In genomic region chr11:63768232-63769043, GRCh38 we compare ENCODE assay signal across 8 cellular contexts. TPM values are rescaled to one million over a fixed set of nuclear protein-coding genes. Genes with fewer than 3 reads are reported as not detected.
A peak's percentile ranks its signal among the peaks of the same experiment; 100 is the strongest.
DNase-seq lines count a peak whose midpoint lies in the region; ATAC-seq, FAIRE-seq and TF ChIP-seq lines count a peak whose summit lies in the region.

ZFTA (minus strand) TSS chr11:63768775; CDS start chr11:63768622, 153 bp downstream.

- H3K36me3 ChIP-seq in Panc1 (ENCODE audit: control insufficient read depth, insufficient read depth, low read length) (peaks cover 4% of the 10 kb centered on the region; the same call in 1 of the 2 replicates), testis (ENCODE audit: low read depth, missing control alignments) (no peaks in the 10 kb centered on the region)

- intact Hi-C loops in Panc1 (cut with micrococcal nuclease; ENCODE audit: unreplicated experiment), result loop anchor here (10.0 kb wide), 1 partner anchor 66 kb away; the partner anchor contains the start of gene MARK2
- intact Hi-C loops in testis (cut with DNase I; ENCODE audit: low total_unique reads), result loop anchor here (10.0 kb wide), 1 partner anchor 176 kb away; no protein-coding TSS in a partner anchor

- WGBS in A549 (ENCODE audit: missing lambda C conversion rate), result no CpG with 5 or more reads among the region's 114 CpGs
- WGBS in testis, 2 donors, result 1% methylated on average over 86 of the region's 114 CpGs; no CpG with 5 or more reads in 1 of the 2 donors

- POLR2A ChIA-PET in A549 (lab: Yijun Ruan, JAX) (interaction anchor here (0.5 to 1.4 kb wide), 2 partner anchors 40 to 97 kb away, joined by 3 to 4 read pairs; partner anchors contain the start of gene ATL3), Panc1 (lab: Charles Lee) (no interaction called here)

- FAIRE-seq in A549 (lab: Jason Lieb, UNC), result no peak

- peak; percentile 51 to 68 for DNase-seq in A549 (ENCODE audit: low read depth in 1 of 2, low spot score in 1 of 2)
- DNase-seq in Panc1 (ENCODE audit: low read depth, low spot score), result no peak
- peak; percentile 45 for DNase-seq in activated gamma-delta T cell (lab: John Stamatoyannopoulos, UW)
- peak; percentile 67 for DNase-seq in fibroblast of villous mesenchyme (ENCODE audit: low read depth)
- peak; percentile 83 for DNase-seq in neural crest cell (ENCODE audit: low read depth, low spot score)
- peak; percentile 86 for DNase-seq in testis

- H3K4me2 ChIP-seq in A549, result peak within 1 kb of the TSS; percentile 82

- peak; percentile 50 to 59 for ATAC-seq in A549
- ATAC-seq in GM18867 (IDR thresholded peaks at IDR 0.05; ENCODE audit: unreplicated experiment), result peak; percentile 52
- ATAC-seq in HG03520 (IDR thresholded peaks at IDR 0.05; ENCODE audit: unreplicated experiment), result peak; percentile 52
- ATAC-seq in Panc1, result peak; percentile 82

- in situ Hi-C loops in Panc1 (cut with HindIII; ENCODE audit: low pct_unique_long_range_greater_than_20kb, low sequenced_read_pairs), result no loop called here

- no peaks in the 10 kb centered on the region for H3K27me3 ChIP-seq in Panc1 (ENCODE audit: control insufficient read depth, insufficient read depth, low read length)
- no peaks in the 10 kb centered on the region for H3K27me3 ChIP-seq in testis

- no peaks in the 10 kb centered on the region for H3K36me3 Mint-ChIP-seq in neural crest cell (ENCODE audit: low read depth)

- no TSS peak for BruUV-seq in Panc1 (replicated peaks; lab: Mats Ljungman, UMichigan)

- peak within 1 kb of the TSS; percentile 96 for H3K4me3 Mint-ChIP-seq in neural crest cell

- H3K27ac ChIP-seq in A549 (peak within 1 kb of the TSS; percentile 89 to 99), Panc1 (ENCODE audit: low read length) (peak within 1 kb of the TSS; percentile 79), testis (peak within 1 kb of the TSS; percentile 76 to 83)

- TF ChIP-seq EP300 in A549 (IDR thresholded peaks at IDR 0.05), result no peak

- H3K27ac Mint-ChIP-seq in neural crest cell (ENCODE audit: unreplicated experiment), result peak within 1 kb of the TSS; percentile 72

- TF ChIP-seq CTCF in A549 (IDR thresholded peaks at IDR 0.05) (peak; percentile 95), Panc1 (IDR thresholded peaks at IDR 0.05) (peak; percentile 97), fibroblast of villous mesenchyme (IDR thresholded peaks at IDR 0.05; ENCODE audit: insufficient read depth, low read depth, low read length) (peak; percentile 37), neural crest cell (conservative IDR thresholded peaks at IDR 0.05) (peak; percentile 77), testis (IDR thresholded peaks at IDR 0.05) (peak; percentile 66 to 92 (median 70))

- H3K9me3 Mint-ChIP-seq in neural crest cell, result no peaks in the 10 kb centered on the region

- no peaks in the 10 kb centered on the region for H3K9me3 ChIP-seq in A549
- H3K9me3 ChIP-seq in Panc1 (ENCODE audit: control insufficient read depth, insufficient read depth, low read depth, low read length), result no peaks in the 10 kb centered on the region
- no peaks in the 10 kb centered on the region for H3K9me3 ChIP-seq in testis

- peak; percentile 34 to 81; a peak in 4 of 5 replicates for TF ChIP-seq RAD21 in A549 (conservative IDR thresholded peaks at IDR 0.05 in 1 of 2, IDR thresholded peaks at IDR 0.05 in 1 of 2)

- CTCF ChIA-PET in A549 (lab: Yijun Ruan, JAX), result interaction anchor here (0.7 to 4.3 kb wide), 57 partner anchors 10 to 386 kb away, joined by 3 to 32 read pairs (median 4); partner anchors contain the start of genes RCOR2 and SPINDOC
- CTCF ChIA-PET in Panc1 (lab: Charles Lee), result interaction anchor here (0.6 to 1.1 kb wide), 4 partner anchors 22 to 171 kb away, joined by 3 read pairs; partner anchors contain the start of gene NAA40

- H3K4me3 ChIP-seq in A549 (peak within 1 kb of the TSS; percentile 63), Panc1 (ENCODE audit: low read depth in 2 of 2, low read length in 2 of 2) (peak within 1 kb of the TSS; percentile 77 to 85), fibroblast of villous mesenchyme (ENCODE audit: low read depth, low read length) (peak within 1 kb of the TSS; percentile 87), testis (peak within 1 kb of the TSS; percentile 78 to 82)

- TF ChIP-seq POLR2A in A549 (IDR thresholded peaks at IDR 0.05; ENCODE audit: low read length) (no peak), testis (IDR thresholded peaks at IDR 0.05) (no peak)

- peaks cover 30% of the 10 kb centered on the region for H3K4me1 ChIP-seq in A549
- peaks cover 15% of the 10 kb centered on the region for H3K4me1 ChIP-seq in Panc1 (ENCODE audit: control insufficient read depth, insufficient read depth, low read length)
- H3K4me1 ChIP-seq in testis, result peaks cover 32% of the 10 kb centered on the region

- peaks cover 26% of the 10 kb centered on the region for H3K27me3 Mint-ChIP-seq in neural crest cell (ENCODE audit: low read depth)

- peaks cover 39% of the 10 kb centered on the region for H3K4me1 Mint-ChIP-seq in neural crest cell

TF ChIP-seq in A549, 52 proteins besides CTCF, POLR2A, EP300 and RAD21:
- TF ChIP-seq, protein P1, sequence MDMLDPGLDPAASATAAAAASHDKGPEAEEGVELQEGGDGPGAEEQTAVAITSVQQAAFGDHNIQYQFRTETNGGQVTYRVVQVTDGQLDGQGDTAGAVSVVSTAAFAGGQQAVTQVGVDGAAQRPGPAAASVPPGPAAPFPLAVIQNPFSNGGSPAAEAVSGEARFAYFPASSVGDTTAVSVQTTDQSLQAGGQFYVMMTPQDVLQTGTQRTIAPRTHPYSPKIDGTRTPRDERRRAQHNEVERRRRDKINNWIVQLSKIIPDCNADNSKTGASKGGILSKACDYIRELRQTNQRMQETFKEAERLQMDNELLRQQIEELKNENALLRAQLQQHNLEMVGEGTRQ (IDR thresholded peaks at IDR 0.05), result no peak
- TF ChIP-seq TP53 (CRISPR knock-in tag; IDR thresholded peaks at IDR 0.05) (no peak), SMC3 (IDR thresholded peaks at IDR 0.05) (peak; percentile 82), JUNB (IDR thresholded peaks at IDR 0.05) (no peak), CHD4 (IDR thresholded peaks at IDR 0.05; ENCODE audit: borderline replicate concordance) (no peak), KDM5A (IDR thresholded peaks at IDR 0.05) (no peak), MAX (IDR thresholded peaks at IDR 0.05) (peak; percentile 34), TFCP2L1 (CRISPR knock-in tag; IDR thresholded peaks at IDR 0.05) (no peak)
- TF ChIP-seq, protein P2, sequence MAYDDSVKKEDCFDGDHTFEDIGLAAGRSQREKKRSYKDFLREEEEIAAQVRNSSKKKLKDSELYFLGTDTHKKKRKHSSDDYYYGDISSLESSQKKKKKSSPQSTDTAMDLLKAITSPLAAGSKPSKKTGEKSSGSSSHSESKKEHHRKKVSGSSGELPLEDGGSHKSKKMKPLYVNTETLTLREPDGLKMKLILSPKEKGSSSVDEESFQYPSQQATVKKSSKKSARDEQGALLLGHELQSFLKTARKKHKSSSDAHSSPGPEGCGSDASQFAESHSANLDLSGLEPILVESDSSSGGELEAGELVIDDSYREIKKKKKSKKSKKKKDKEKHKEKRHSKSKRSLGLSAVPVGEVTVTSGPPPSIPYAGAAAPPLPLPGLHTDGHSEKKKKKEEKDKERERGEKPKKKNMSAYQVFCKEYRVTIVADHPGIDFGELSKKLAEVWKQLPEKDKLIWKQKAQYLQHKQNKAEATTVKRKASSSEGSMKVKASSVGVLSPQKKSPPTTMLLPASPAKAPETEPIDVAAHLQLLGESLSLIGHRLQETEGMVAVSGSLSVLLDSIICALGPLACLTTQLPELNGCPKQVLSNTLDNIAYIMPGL (CRISPR knock-in tag; IDR thresholded peaks at IDR 0.05; ENCODE audit: borderline replicate concordance), result no peak

RNA-seq across cellular contexts. Expression of gene ZFTA, which starts in this region (rescaled TPM):
- polyA plus RNA-seq in A549 (2011; rRNA removed) (2.4 and 3.0 TPM in 2 replicates), A549 (2017; fragmentation: RNase III; extraction: RNeasy Plus Mini Kit Qiagen cat#74134 plus additional on column Dnase treatment) (5.6 to 6.6 TPM (median 6.5 TPM) in 3 replicates), testis (ENCODE audit: insufficient read depth, low read depth, low replicate concordance) (12.0 TPM)
- polyA plus RNA-seq in A549 (2012; cell fraction: cytosol; rRNA removed), result 2.2 and 3.7 TPM in 2 replicates
- 7.1 and 11.9 TPM in 2 replicates for polyA plus RNA-seq in A549 (2012; cell fraction: nucleus; rRNA removed)
- polyA minus RNA-seq in A549 (2011; rRNA and poly(A)+ RNA removed), result 1.9 and 2.6 TPM in 2 replicates
- total RNA-seq in Panc1 (2021; ENCODE audit: unreplicated experiment) (16.1 TPM), fibroblast of villous mesenchyme (12.2 and 16.0 TPM in 2 replicates), neural crest cell (67.2 and 67.8 TPM in 2 replicates), testis (10 to 100 TPM; 19.5 to 31.0 TPM)
- 14.6 TPM for polyA plus RNA-seq in Panc1 (2012; ENCODE audit: insufficient read length)

Comparison
In these comparisons a context has a peak if more than half of its experiments do, and no peak if none do; other contexts are left out.
1. CTCF ChIP-seq: peak in every context shown above with its lines; median percentile 97 in Panc1; 95 in A549; 77 in neural crest cell; 70 in testis; 37 in fibroblast of villous mesenchyme.